Comparison of ENCODE assay signal across 30 cellular contexts in the genomic region with DNA sequence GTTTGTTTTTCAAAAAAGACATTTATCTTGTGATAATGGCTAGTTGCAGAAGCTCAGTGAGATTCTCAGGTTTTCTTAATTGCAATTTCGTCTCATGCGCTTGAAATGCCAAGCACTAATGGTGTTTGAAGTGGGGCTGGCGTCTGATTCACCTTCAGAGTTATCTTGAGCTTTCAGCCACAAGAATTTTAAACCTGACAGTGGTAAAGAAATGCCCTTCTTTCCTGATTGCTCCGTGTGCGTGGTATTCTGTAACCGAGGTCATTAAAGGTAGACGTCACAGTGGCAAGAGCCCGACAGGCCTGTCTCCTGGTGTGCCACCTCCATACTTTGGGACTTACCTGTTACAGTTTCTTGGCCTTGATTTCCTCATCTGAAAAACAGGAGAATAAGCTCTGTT.
"Had no signal": no experiment of that assay in that cellular context is flagged by ENCODE, and none has a peak within 500 bp of the region (broad histone marks: within the 10 kb centered on the region; RNA-seq: fewer than 3 reads in every experiment).

No MANE protein-coding gene starts in this region.

- H3K4me3 ChIP-seq: adrenal gland, esophagus muscularis mucosa, hepatocyte, left lung, sigmoid colon, testis, transverse colon, uterus had no signal

- H3K4me3 Mint-ChIP-seq: activated CD4-positive, alpha-beta memory T cell treated with anti-CD3 and anti-CD28 coated beads for 36 hours; activated CD4-positive, alpha-beta T cell treated with anti-CD3 and anti-CD28 coated beads, Interleukin-2, amount 10 ng/mL, durations not matched to agents 24 days and 14 days; activated naive CD4-positive, alpha-beta T cell treated with anti-CD3 and anti-CD28 coated beads for 36 hours; activated naive CD8-positive, alpha-beta T cell treated with anti-CD3 and anti-CD28 coated beads for 36 hours; activated T-helper 1 cell treated with anti-CD3 and anti-CD28 coated beads, Interleukin-12 subunit alpha, Interleukin-12 subunit beta, Interleukin-2, Interleukin-4 antibody, amounts not matched to agents 30 ng/mL and 10 ng/mL and 1 ng/mL, durations not matched to agents 14 hours and 24 hours and 36 hours; dendritic cell treated with granulocyte-macrophage colony-stimulating factor and Interleukin-4, amounts not matched to agents 40 ng/mL and 50 ng/mL, for 4 days; naive B cell; nephron progenitor cell; stimulated activated naive B cell treated with anti-CD40 and anti-IgM and Interleukin-4, amounts not matched to agents 10 μg/mL and 1 μg/mL and 100 μg/mL, for 72 hours had no signal

- H3K79me2 ChIP-seq: hepatocyte had no signal

- H3K27ac ChIP-seq: adrenal gland, brain microvascular endothelial cell, esophagus muscularis mucosa, foreskin keratinocyte, hepatocyte, left lung, neutrophil, sigmoid colon, testis, transverse colon, uterus had no signal

- H3K9me3 Mint-ChIP-seq: activated CD4-positive, alpha-beta memory T cell treated with anti-CD3 and anti-CD28 coated beads for 36 hours; activated CD4-positive, alpha-beta T cell treated with anti-CD3 and anti-CD28 coated beads, Interleukin-2, amount 10 ng/mL, durations not matched to agents 24 days and 14 days; activated naive CD4-positive, alpha-beta T cell treated with anti-CD3 and anti-CD28 coated beads for 36 hours; activated naive CD8-positive, alpha-beta T cell treated with anti-CD3 and anti-CD28 coated beads for 36 hours; activated T-helper 1 cell treated with anti-CD3 and anti-CD28 coated beads, Interleukin-12 subunit alpha, Interleukin-12 subunit beta, Interleukin-2, Interleukin-4 antibody, amounts not matched to agents 30 ng/mL and 10 ng/mL and 1 ng/mL, durations not matched to agents 14 hours and 24 hours and 36 hours; dendritic cell treated with granulocyte-macrophage colony-stimulating factor and Interleukin-4, amounts not matched to agents 40 ng/mL and 50 ng/mL, for 4 days; naive B cell; stimulated activated naive B cell treated with anti-CD40 and anti-IgM and Interleukin-4, amounts not matched to agents 10 μg/mL and 1 μg/mL and 100 μg/mL, for 72 hours had no signal

- H3K4me1 Mint-ChIP-seq: activated CD4-positive, alpha-beta T cell treated with anti-CD3 and anti-CD28 coated beads, Interleukin-2, amount 10 ng/mL, durations not matched to agents 24 days and 14 days; naive B cell; stimulated activated naive B cell treated with anti-CD40 and anti-IgM and Interleukin-4, amounts not matched to agents 10 μg/mL and 1 μg/mL and 100 μg/mL, for 72 hours had no signal

- H3K27ac Mint-ChIP-seq: activated CD4-positive, alpha-beta memory T cell treated with anti-CD3 and anti-CD28 coated beads for 36 hours; activated CD4-positive, alpha-beta T cell treated with anti-CD3 and anti-CD28 coated beads, Interleukin-2, amount 10 ng/mL, durations not matched to agents 24 days and 14 days; activated naive CD4-positive, alpha-beta T cell treated with anti-CD3 and anti-CD28 coated beads for 36 hours; activated naive CD8-positive, alpha-beta T cell treated with anti-CD3 and anti-CD28 coated beads for 36 hours; activated T-helper 1 cell treated with anti-CD3 and anti-CD28 coated beads, Interleukin-12 subunit alpha, Interleukin-12 subunit beta, Interleukin-2, Interleukin-4 antibody, amounts not matched to agents 30 ng/mL and 10 ng/mL and 1 ng/mL, durations not matched to agents 14 hours and 24 hours and 36 hours; dendritic cell treated with granulocyte-macrophage colony-stimulating factor and Interleukin-4, amounts not matched to agents 40 ng/mL and 50 ng/mL, for 4 days; naive B cell; nephron progenitor cell; stimulated activated naive B cell treated with anti-CD40 and anti-IgM and Interleukin-4, amounts not matched to agents 10 μg/mL and 1 μg/mL and 100 μg/mL, for 72 hours had no signal

- H3K9me3 ChIP-seq: adrenal gland, esophagus muscularis mucosa, left lung, neutrophil, sigmoid colon, testis, transverse colon, uterus had no signal

- H3K36me3 Mint-ChIP-seq: activated CD4-positive, alpha-beta memory T cell treated with anti-CD3 and anti-CD28 coated beads for 36 hours; activated naive CD8-positive, alpha-beta T cell treated with anti-CD3 and anti-CD28 coated beads for 36 hours; naive B cell; stimulated activated naive B cell treated with anti-CD40 and anti-IgM and Interleukin-4, amounts not matched to agents 10 μg/mL and 1 μg/mL and 100 μg/mL, for 72 hours had no signal

- DNase-seq: activated CD4-positive, alpha-beta memory T cell treated with anti-CD3 and anti-CD28 coated beads for 36 hours; activated CD4-positive, CD25-positive, alpha-beta regulatory T cell treated with anti-CD3 and anti-CD28 coated beads, Interleukin-2, amount 50 U/mL, for 72 hours; activated CD8-positive, alpha-beta memory T cell treated with anti-CD3 and anti-CD28 coated beads, Interleukin-2, amount 50 U/mL, for 4 hours; activated effector memory CD4-positive, alpha-beta T cell treated with anti-CD3 and anti-CD28 coated beads, Interleukin-2, amount 50 U/mL, for 16 hours; activated naive CD4-positive, alpha-beta T cell treated with anti-CD3 and anti-CD28 coated beads for 36 hours; activated naive CD8-positive, alpha-beta T cell treated with anti-CD3 and anti-CD28 coated beads for 36 hours; activated T-cell treated with anti-CD3 and anti-CD28 coated beads, Interleukin-2, amount 50 U/mL, for 1 hour; adrenal gland; aorta; brain microvascular endothelial cell; central memory CD4-positive, alpha-beta T cell; effector CD4-positive, alpha-beta T cell; foreskin keratinocyte; left lung; naive B cell; nephron progenitor cell; sigmoid colon; stimulated activated CD4-positive, alpha-beta T cell treated with anti-CD3 and anti-CD28 coated beads, Interleukin-15, amount 100 ng/mL, for 24 hours; stimulated activated CD4-positive, alpha-beta T cell treated with anti-CD3 and anti-CD28 coated beads, Interleukin-2, amount 100 ng/mL, for 24 hours; stimulated activated naive B cell treated with anti-CD40 and anti-IgM and Interleukin-4, amounts not matched to agents 10 μg/mL and 1 μg/mL and 100 μg/mL, for 72 hours; T-helper 2 cell; testis; transverse colon; uterus had no signal

- ATAC-seq: foreskin keratinocyte; left lung; stimulated activated naive B cell treated with anti-CD40 and anti-IgM and Interleukin-4, amounts not matched to agents 10 μg/mL and 1 μg/mL and 100 μg/mL, for 72 hours had no signal

- H3K4me1 ChIP-seq: adrenal gland, esophagus muscularis mucosa, foreskin keratinocyte, left lung, sigmoid colon, transverse colon, uterus had no signal

- H3K27me3 ChIP-seq: adrenal gland, brain microvascular endothelial cell, esophagus muscularis mucosa, foreskin keratinocyte, hepatocyte, left lung, neutrophil, sigmoid colon, testis, transverse colon, uterus had no signal

- H3K4me2 ChIP-seq: hepatocyte had no signal

- H3K36me3 ChIP-seq: adrenal gland, brain microvascular endothelial cell, esophagus muscularis mucosa, left lung, neutrophil, sigmoid colon, transverse colon, uterus had no signal

- H2AFZ ChIP-seq: hepatocyte had no signal

- H3K27me3 Mint-ChIP-seq: activated CD4-positive, alpha-beta T cell treated with anti-CD3 and anti-CD28 coated beads, Interleukin-2, amount 10 ng/mL, durations not matched to agents 24 days and 14 days had no signal
